In the genomic region with DNA sequence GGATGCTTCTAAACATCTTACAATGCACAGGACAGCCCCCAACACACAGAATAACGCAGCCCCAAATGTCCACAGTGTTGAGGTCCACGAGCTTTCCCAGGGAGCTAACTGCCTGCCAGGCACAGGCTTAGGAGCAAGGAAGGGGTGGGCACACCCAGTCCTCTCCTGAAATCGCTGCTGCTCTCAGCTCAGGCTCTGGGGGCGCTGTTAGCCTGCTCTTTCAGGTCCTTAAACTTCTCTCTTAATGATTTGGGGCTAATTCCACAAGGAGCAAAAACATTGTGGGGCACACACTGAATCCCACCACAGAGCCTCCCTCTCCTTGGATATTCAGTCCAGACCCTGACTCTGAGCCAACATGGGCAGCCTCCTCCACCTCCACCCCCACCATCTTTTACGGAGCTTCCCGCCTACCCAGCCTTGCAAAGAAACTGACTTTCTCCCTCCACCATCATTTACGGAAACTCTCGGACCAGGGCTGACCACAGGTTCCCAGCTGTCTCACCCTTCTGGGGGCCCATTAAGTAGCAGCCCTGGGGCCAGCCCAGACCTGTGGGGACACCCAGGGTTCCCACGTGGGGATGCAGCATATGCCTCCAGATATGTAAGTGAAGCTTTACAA, we compare ENCODE assay signal across 1 cellular context.
TF ChIP-seq lines count a peak whose summit lies in the region.

No MANE protein-coding gene starts in this region.

TF ChIP-seq in K562, 482 proteins besides CTCF, POLR2A, EP300 and RAD21:
- TF ChIP-seq ZNF785 (CRISPR knock-in tag; IDR thresholded peaks at IDR 0.05) (no peak), RB1 (IDR thresholded peaks at IDR 0.05; ENCODE audit: low read depth) (peak; percentile 28; the same call in 1 of the 2 replicates), SMC3 (conservative IDR thresholded peaks at IDR 0.05; ENCODE audit: insufficient read depth, low read depth, low read length) (0 out of 2 replicates have a peak, but pooled peaks have one; percentile 4)
TF ChIP-seq in K562: peak in this region for 2.
